ENCODE assay signal across 20 cellular contexts in genomic region chr16:4029816-4030215, GRCh38.
"Had no signal": no experiment of that assay in that cellular context is flagged by ENCODE, and none has a peak within 500 bp of the region (broad histone marks: within the 10 kb centered on the region; RNA-seq: fewer than 3 reads in every experiment).

No MANE protein-coding gene starts in this region.

- ATAC-seq: activated naive CD4-positive, alpha-beta T cell treated with anti-CD3 and anti-CD28 coated beads, Interleukin-2, amount 50 U/mL, for 72 hours; heart right ventricle; naive thymus-derived CD8-positive, alpha-beta T cell; stimulated activated memory B cell treated with anti-CD40 and anti-IgM and Interleukin-4, amounts not matched to agents 10 μg/mL and 1 μg/mL and 100 μg/mL, for 72 hours had no signal

- H3K27me3 Mint-ChIP-seq: activated CD4-positive, alpha-beta memory T cell treated with anti-CD3 and anti-CD28 coated beads for 36 hours; dendritic cell treated with granulocyte-macrophage colony-stimulating factor and Interleukin-4, amounts not matched to agents 40 ng/mL and 50 ng/mL, for 4 days; naive thymus-derived CD8-positive, alpha-beta T cell had no signal

- FAIRE-seq: astrocyte, endothelial cell of umbilical vein had no signal

- H3K9me3 Mint-ChIP-seq: activated CD4-positive, alpha-beta memory T cell treated with anti-CD3 and anti-CD28 coated beads for 36 hours; activated T-helper 1 cell treated with anti-CD3 and anti-CD28 coated beads, Interleukin-12 subunit alpha, Interleukin-12 subunit beta, Interleukin-2, Interleukin-4 antibody, amounts not matched to agents 30 ng/mL and 10 ng/mL and 1 ng/mL, durations not matched to agents 14 hours and 24 hours and 36 hours; naive thymus-derived CD8-positive, alpha-beta T cell had no signal

- H3K4me3 Mint-ChIP-seq: activated CD4-positive, alpha-beta memory T cell treated with anti-CD3 and anti-CD28 coated beads for 36 hours; activated T-helper 1 cell treated with anti-CD3 and anti-CD28 coated beads, Interleukin-12 subunit alpha, Interleukin-12 subunit beta, Interleukin-2, Interleukin-4 antibody, amounts not matched to agents 30 ng/mL and 10 ng/mL and 1 ng/mL, durations not matched to agents 14 hours and 24 hours and 36 hours; dendritic cell treated with granulocyte-macrophage colony-stimulating factor and Interleukin-4, amounts not matched to agents 40 ng/mL and 50 ng/mL, for 4 days; stimulated activated memory B cell treated with anti-CD40 and anti-IgM and Interleukin-4, amounts not matched to agents 10 μg/mL and 1 μg/mL and 100 μg/mL, for 72 hours had no signal

- H3K9me3 ChIP-seq: adrenal gland, breast epithelium, esophagus squamous epithelium, heart right ventricle, left ventricle myocardium inferior, sigmoid colon had no signal

- H3K27me3 ChIP-seq: adrenal gland, breast epithelium, heart right ventricle, sigmoid colon had no signal

- H3K36me3 Mint-ChIP-seq: activated CD4-positive, alpha-beta memory T cell treated with anti-CD3 and anti-CD28 coated beads for 36 hours had no signal

- DNase-seq: activated CD4-positive, alpha-beta memory T cell treated with anti-CD3 and anti-CD28 coated beads for 36 hours; activated gamma-delta T cell treated with Interleukin-2 at 50 U/mL for 16 hours; activated T-cell treated with anti-CD3 and anti-CD28 coated beads for 4 hours; adrenal gland; effector CD8-positive, alpha-beta T cell; esophagus squamous epithelium; heart right ventricle; kidney glomerular epithelial cell; left ventricle myocardium inferior; naive thymus-derived CD8-positive, alpha-beta T cell; sigmoid colon; stimulated activated CD4-positive, alpha-beta T cell treated with anti-CD3 and anti-CD28 coated beads, Interleukin-4, amount 100 ng/mL, for 4 hours had no signal

- H3K4me1 ChIP-seq: breast epithelium had no signal

- H3K36me3 ChIP-seq: adrenal gland, breast epithelium, esophagus squamous epithelium, left ventricle myocardium inferior, sigmoid colon had no signal

- H3K4me3 ChIP-seq: adrenal gland, breast epithelium, esophagus squamous epithelium, heart right ventricle, left ventricle myocardium inferior, sigmoid colon had no signal

- H3K27ac Mint-ChIP-seq: activated CD4-positive, alpha-beta memory T cell treated with anti-CD3 and anti-CD28 coated beads for 36 hours; activated T-helper 1 cell treated with anti-CD3 and anti-CD28 coated beads, Interleukin-12 subunit alpha, Interleukin-12 subunit beta, Interleukin-2, Interleukin-4 antibody, amounts not matched to agents 30 ng/mL and 10 ng/mL and 1 ng/mL, durations not matched to agents 14 hours and 24 hours and 36 hours; dendritic cell treated with granulocyte-macrophage colony-stimulating factor and Interleukin-4, amounts not matched to agents 40 ng/mL and 50 ng/mL, for 4 days; stimulated activated memory B cell treated with anti-CD40 and anti-IgM and Interleukin-4, amounts not matched to agents 10 μg/mL and 1 μg/mL and 100 μg/mL, for 72 hours had no signal

- H3K27ac ChIP-seq: adrenal gland, breast epithelium, esophagus squamous epithelium, heart right ventricle, left ventricle myocardium inferior, sigmoid colon, VCaP had no signal

- H3K4me1 Mint-ChIP-seq: stimulated activated memory B cell treated with anti-CD40 and anti-IgM and Interleukin-4, amounts not matched to agents 10 μg/mL and 1 μg/mL and 100 μg/mL, for 72 hours had no signal
